Comparison of ENCODE assay signal across 1 cellular context in the genomic region with DNA sequence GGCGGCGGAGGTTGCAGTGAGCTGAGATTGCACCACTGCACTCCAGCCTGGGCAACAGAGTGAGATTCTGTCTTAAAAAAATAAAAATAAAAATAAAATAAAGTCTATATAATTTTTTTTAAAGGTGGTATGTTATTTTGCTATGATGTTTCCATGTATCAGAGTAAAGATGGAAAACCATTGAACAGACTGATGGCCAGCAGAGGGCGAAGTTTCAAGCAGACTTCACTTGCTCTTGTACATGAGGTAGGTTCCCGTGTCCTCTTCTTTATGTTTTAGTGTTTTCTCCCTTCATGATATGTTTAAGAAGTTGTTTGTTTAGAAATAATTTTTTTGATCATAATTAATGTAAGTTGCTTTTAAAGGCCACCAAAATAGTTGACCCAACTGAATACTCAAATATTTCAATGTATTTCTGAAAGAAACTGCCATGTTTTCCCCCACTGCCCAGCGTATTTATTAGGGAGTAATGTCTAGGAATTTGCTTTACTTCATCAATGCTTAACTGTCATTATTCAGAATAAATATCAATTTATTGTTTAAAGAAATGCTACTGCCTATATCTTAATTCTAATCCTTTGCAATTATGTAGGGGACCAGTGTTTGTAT.
A peak's percentile ranks its signal among the peaks of the same experiment; 100 is the strongest.
TF ChIP-seq lines count a peak whose summit lies in the region.

No MANE protein-coding gene starts in this region.

TF ChIP-seq in GM12878, 131 proteins besides CTCF, POLR2A, EP300 and RAD21 (continued from another document):
- TF ChIP-seq, protein P1, sequence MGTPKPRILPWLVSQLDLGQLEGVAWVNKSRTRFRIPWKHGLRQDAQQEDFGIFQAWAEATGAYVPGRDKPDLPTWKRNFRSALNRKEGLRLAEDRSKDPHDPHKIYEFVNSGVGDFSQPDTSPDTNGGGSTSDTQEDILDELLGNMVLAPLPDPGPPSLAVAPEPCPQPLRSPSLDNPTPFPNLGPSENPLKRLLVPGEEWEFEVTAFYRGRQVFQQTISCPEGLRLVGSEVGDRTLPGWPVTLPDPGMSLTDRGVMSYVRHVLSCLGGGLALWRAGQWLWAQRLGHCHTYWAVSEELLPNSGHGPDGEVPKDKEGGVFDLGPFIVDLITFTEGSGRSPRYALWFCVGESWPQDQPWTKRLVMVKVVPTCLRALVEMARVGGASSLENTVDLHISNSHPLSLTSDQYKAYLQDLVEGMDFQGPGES (IDR thresholded peaks at IDR 0.05) = no peak
- TF ChIP-seq TCF3 (IDR thresholded peaks at IDR 0.05; ENCODE audit: borderline replicate concordance, insufficient read depth, low read depth, low read length) (no peak), POLR2AphosphoS5 (IDR thresholded peaks at IDR 0.05; ENCODE audit: low read length) (no peak), SMC3 (IDR thresholded peaks at IDR 0.05; ENCODE audit: borderline replicate concordance, low read length) (peak; percentile 55; the same call in 1 of the 2 replicates), EED (IDR thresholded peaks at IDR 0.05; ENCODE audit: low read depth) (no peak)
- TF ChIP-seq, protein P2, sequence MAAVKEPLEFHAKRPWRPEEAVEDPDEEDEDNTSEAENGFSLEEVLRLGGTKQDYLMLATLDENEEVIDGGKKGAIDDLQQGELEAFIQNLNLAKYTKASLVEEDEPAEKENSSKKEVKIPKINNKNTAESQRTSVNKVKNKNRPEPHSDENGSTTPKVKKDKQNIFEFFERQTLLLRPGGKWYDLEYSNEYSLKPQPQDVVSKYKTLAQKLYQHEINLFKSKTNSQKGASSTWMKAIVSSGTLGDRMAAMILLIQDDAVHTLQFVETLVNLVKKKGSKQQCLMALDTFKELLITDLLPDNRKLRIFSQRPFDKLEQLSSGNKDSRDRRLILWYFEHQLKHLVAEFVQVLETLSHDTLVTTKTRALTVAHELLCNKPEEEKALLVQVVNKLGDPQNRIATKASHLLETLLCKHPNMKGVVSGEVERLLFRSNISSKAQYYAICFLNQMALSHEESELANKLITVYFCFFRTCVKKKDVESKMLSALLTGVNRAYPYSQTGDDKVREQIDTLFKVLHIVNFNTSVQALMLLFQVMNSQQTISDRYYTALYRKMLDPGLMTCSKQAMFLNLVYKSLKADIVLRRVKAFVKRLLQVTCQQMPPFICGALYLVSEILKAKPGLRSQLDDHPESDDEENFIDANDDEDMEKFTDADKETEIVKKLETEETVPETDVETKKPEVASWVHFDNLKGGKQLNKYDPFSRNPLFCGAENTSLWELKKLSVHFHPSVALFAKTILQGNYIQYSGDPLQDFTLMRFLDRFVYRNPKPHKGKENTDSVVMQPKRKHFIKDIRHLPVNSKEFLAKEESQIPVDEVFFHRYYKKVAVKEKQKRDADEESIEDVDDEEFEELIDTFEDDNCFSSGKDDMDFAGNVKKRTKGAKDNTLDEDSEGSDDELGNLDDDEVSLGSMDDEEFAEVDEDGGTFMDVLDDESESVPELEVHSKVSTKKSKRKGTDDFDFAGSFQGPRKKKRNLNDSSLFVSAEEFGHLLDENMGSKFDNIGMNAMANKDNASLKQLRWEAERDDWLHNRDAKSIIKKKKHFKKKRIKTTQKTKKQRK (IDR thresholded peaks at IDR 0.05; ENCODE audit: low read depth, low read length) = no peak
